9 cellular contexts compared by ENCODE assay signal in genomic region chr12:52050116-52050770, GRCh38. TPM values are rescaled to one million over a fixed set of nuclear protein-coding genes. Genes with fewer than 3 reads are reported as not detected.
DNase-seq lines count a peak whose midpoint lies in the region; ATAC-seq and TF ChIP-seq lines count a peak whose summit lies in the region.
"Had no signal": no experiment of that assay in that cellular context is flagged by ENCODE, and none has a peak within 500 bp of the region (broad histone marks: within the 10 kb centered on the region; RNA-seq: fewer than 3 reads in every experiment).

No MANE protein-coding gene starts in this region.

- peak overlapping the region; percentile 86 for H3K4me3 Mint-ChIP-seq in activated CD4-positive, alpha-beta T cell treated with anti-CD3 and anti-CD28 coated beads, Interleukin-2, amount 10 ng/mL, durations not matched to agents 7 days and 5 days

- BruUV-seq in HCT116 (replicated peaks; lab: Mats Ljungman, UMichigan): TSS peak; percentile 91

- peaks cover 9% of the 10 kb centered on the region for H3K27me3 Mint-ChIP-seq in activated CD4-positive, alpha-beta T cell treated with anti-CD3 and anti-CD28 coated beads, Interleukin-2, amount 10 ng/mL, durations not matched to agents 7 days and 5 days

- no peaks in the 10 kb centered on the region for H4K20me1 ChIP-seq in HCT116 (ENCODE audit: insufficient read depth)

- CTCF ChIA-PET in HCT116 (lab: Charles Lee): interaction anchor here (0.8 to 2.7 kb wide), 4 partner anchors 16 to 25 kb away, joined by 4 to 25 read pairs (median 8); no protein-coding TSS in a partner anchor
- CTCF ChIA-PET in activated CD4-positive, alpha-beta T cell treated with anti-CD3 and anti-CD28 coated beads, Interleukin-2, amount 10 ng/mL, durations not matched to agents 7 days and 5 days (lab: Charles Lee): interaction anchor here (0.9 to 2.4 kb wide), 9 partner anchors 7 to 28 kb away, joined by 3 to 23 read pairs (median 5); partner anchors contain the start of gene ATG101

- TF ChIP-seq POLR2A in HCT116 (IDR thresholded peaks at IDR 0.05; ENCODE audit: borderline replicate concordance, extremely low read depth, insufficient read depth, insufficient read length) (no peak), heart left ventricle (IDR thresholded peaks at IDR 0.05) (no peak)

- H3K27ac ChIP-seq in HCT116 (ENCODE audit: low read depth, low read length): peak overlapping the region; percentile 92
- peak overlapping the region; percentile 89 to 99 (median 97) for H3K27ac ChIP-seq in heart left ventricle

- H3K9me3 ChIP-seq in HCT116 (ENCODE audit: control insufficient read depth in 1 of 2, insufficient read depth in 1 of 2, low read depth in 1 of 2, low read length in 2 of 2) (no peaks in the 10 kb centered on the region), heart left ventricle (no peaks in the 10 kb centered on the region)

- H3K79me2 ChIP-seq in HCT116 (ENCODE audit: insufficient read depth, low read length): peaks cover 31% of the 10 kb centered on the region; the same call in 1 of the 2 replicates

- peaks cover 52% of the 10 kb centered on the region for H3K4me1 Mint-ChIP-seq in activated CD4-positive, alpha-beta T cell treated with anti-CD3 and anti-CD28 coated beads, Interleukin-2, amount 10 ng/mL, durations not matched to agents 7 days and 5 days

- WGBS in heart left ventricle, 4 donors: 24 to 30% (median 28%) methylated on average over 16 of the region's 16 CpGs

- peak overlapping the region; percentile 97 for H3K27ac Mint-ChIP-seq in activated CD4-positive, alpha-beta T cell treated with anti-CD3 and anti-CD28 coated beads, Interleukin-2, amount 10 ng/mL, durations not matched to agents 7 days and 5 days

- intact Hi-C loops in HCT116 (cut with micrococcal nuclease): loop anchor here (1.0 kb wide), 1 partner anchor 19 kb away; the partner anchor contains the start of gene ATG101
- intact Hi-C loops in heart left ventricle (cut with DNase I): loop anchor here in 6 of 10 donors (2.0 kb wide), 4 partner anchors 17 to 25 kb away; partner anchors contain the start of gene ATG101 (in 1 of the 6)

- no peaks in the 10 kb centered on the region for H3K9me3 Mint-ChIP-seq in activated CD4-positive, alpha-beta T cell treated with anti-CD3 and anti-CD28 coated beads, Interleukin-2, amount 10 ng/mL, durations not matched to agents 7 days and 5 days

- TF ChIP-seq RAD21 in HCT116 (IDR thresholded peaks at IDR 0.05; ENCODE audit: low read depth): no peak

- RAD21 ChIA-PET in HCT116 (lab: Charles Lee; ENCODE audit: low non-redundant PET in 1 of 2, low total read pairs in 2 of 2, uncharacterized antibody in 2 of 2, unreplicated experiment in 2 of 2): no interaction called here

- H3K27me3 ChIP-seq in HCT116 (ENCODE audit: insufficient read depth, low read length): no peaks in the 10 kb centered on the region
- H3K27me3 ChIP-seq in heart left ventricle: no peaks in the 10 kb centered on the region

- ATAC-seq in HCT116: no peak
- ATAC-seq in heart left ventricle: no peak
- ATAC-seq in HG03442 (IDR thresholded peaks at IDR 0.05; ENCODE audit: unreplicated experiment): no peak

- peak overlapping the region; percentile 85 for H3K9ac ChIP-seq in HCT116 (ENCODE audit: low read length)

- DNase-seq in AG10803 (ENCODE audit: low read depth) (no peak), HCT116 (ENCODE audit: low read depth, low spot score) (no peak), heart left ventricle (peak in 1 of 5 donors; percentile 65), retinal pigment epithelial cell (ENCODE audit: low read depth) (no peak), GM10266 (ENCODE audit: extremely low spot score) (no peak)
- DNase-seq in activated CD4-positive, alpha-beta T cell treated with anti-CD3 and anti-CD28 coated beads, Interleukin-2, amount 10 ng/mL, durations not matched to agents 7 days and 5 days: no peak
- DNase-seq in NK-92 treated with Interleukin-12 subunit alpha and Interleukin-12 subunit beta, amount 100 ng/mL, for 24 hours (lab: John Stamatoyannopoulos, UW): no peak

- peak overlapping the region; percentile 69 for H3K4me3 ChIP-seq in AG10803 (ENCODE audit: low read length)
- H3K4me3 ChIP-seq in HCT116 (replicated peaks in 1 of 2; ENCODE audit: low read depth in 1 of 2, low read length in 2 of 2): peak overlapping the region; percentile 50 to 86
- peak overlapping the region; percentile 48 to 83 (median 74) for H3K4me3 ChIP-seq in heart left ventricle
- peak overlapping the region; percentile 63 for H3K4me3 ChIP-seq in retinal pigment epithelial cell (ENCODE audit: low read length)

- H3K36me3 ChIP-seq in HCT116 (ENCODE audit: control insufficient read depth in 1 of 2, insufficient read depth in 2 of 2, low read length in 2 of 2) (no peaks in the 10 kb centered on the region), heart left ventricle (peaks cover 4 to 25% (median 16%) of the 10 kb centered on the region in 9 donors)

- H3K4me1 ChIP-seq in HCT116 (ENCODE audit: control insufficient read depth in 1 of 2, insufficient read depth in 2 of 2, low read length in 2 of 2) (peaks cover 22 to 55% of the 10 kb centered on the region in 2 experiments), heart left ventricle (peaks cover 8 to 95% (median 50%) of the 10 kb centered on the region in 12 donors)

- no peak overlapping the region for H2AFZ ChIP-seq in HCT116 (ENCODE audit: low read depth, low read length, poor library complexity, severe bottlenecking)

- TF ChIP-seq CTCF in AG10803 (conservative IDR thresholded peaks at IDR 0.05; ENCODE audit: low read length): no peak
- no peak for TF ChIP-seq CTCF in HCT116 (IDR thresholded peaks at IDR 0.05 in 2 of 3, conservative IDR thresholded peaks at IDR 0.05 in 1 of 3; ENCODE audit: borderline replicate concordance in 1 of 3, insufficient read depth in 1 of 3, low read depth in 2 of 3, low read length in 2 of 3)
- TF ChIP-seq CTCF in heart left ventricle (IDR thresholded peaks at IDR 0.05): no peak
- TF ChIP-seq CTCF in retinal pigment epithelial cell (conservative IDR thresholded peaks at IDR 0.05; ENCODE audit: low read depth, low read length): no peak
- TF ChIP-seq CTCF in GM10266 (IDR thresholded peaks at IDR 0.05; ENCODE audit: control insufficient read depth, insufficient read depth, low read depth, missing control alignments): no peak

- POLR2A ChIA-PET in HCT116 (lab: Charles Lee): interaction anchor here (0.5 to 2.3 kb wide), 8 partner anchors 9 to 1460 kb away, joined by 3 to 40 read pairs (median 9); no protein-coding TSS in a partner anchor
- POLR2A ChIA-PET in activated CD4-positive, alpha-beta T cell treated with anti-CD3 and anti-CD28 coated beads, Interleukin-2, amount 10 ng/mL, durations not matched to agents 7 days and 5 days (lab: Charles Lee): no interaction called here

- peak overlapping the region; percentile 99 for H3K4me2 ChIP-seq in HCT116 (ENCODE audit: low read length)

- no peaks in the 10 kb centered on the region for H3K36me3 Mint-ChIP-seq in activated CD4-positive, alpha-beta T cell treated with anti-CD3 and anti-CD28 coated beads, Interleukin-2, amount 10 ng/mL, durations not matched to agents 7 days and 5 days (ENCODE audit: low read depth)

- H3K9me2 ChIP-seq in HCT116 (ENCODE audit: insufficient read depth): no peaks in the 10 kb centered on the region

TF ChIP-seq in HCT116, 20 proteins besides CTCF, POLR2A, EP300 and RAD21:
- no peak for TF ChIP-seq FOSL1 (IDR thresholded peaks at IDR 0.05; ENCODE audit: low read depth)
- peak; percentile 69; the same call in 1 of the 2 replicates for TF ChIP-seq ZFX (IDR thresholded peaks at IDR 0.05)

RNA-seq across cellular contexts. Expression of gene NR4A1, which starts 1.0 kb away (rescaled TPM):
- 35.3 TPM for total RNA-seq in HCT116 (2021; ENCODE audit: unreplicated experiment)
- polyA plus RNA-seq in HCT116 (2012): 117 and 343 TPM in 2 replicates
- 1 to 10 TPM; 2.1 to 2.7 TPM for total RNA-seq in activated CD4-positive, alpha-beta T cell treated with anti-CD3 and anti-CD28 coated beads, Interleukin-2, amount 10 ng/mL, durations not matched to agents 7 days and 5 days
- total RNA-seq in heart left ventricle: 100 to 1,000 TPM in 2 of 9 donors, 10 to 100 TPM in 7; 22.0 to 140 (median 42.0) TPM
- 10 to 100 TPM; 59.5 to 66.3 TPM for polyA plus RNA-seq in heart left ventricle

RNA-seq across cellular contexts. Expression of gene ATG101, which starts 19.5 kb away (rescaled TPM):
- 49.2 TPM for total RNA-seq in HCT116 (2021; ENCODE audit: unreplicated experiment)
- 69.2 and 101 TPM in 2 replicates for polyA plus RNA-seq in HCT116 (2012)
- total RNA-seq in activated CD4-positive, alpha-beta T cell treated with anti-CD3 and anti-CD28 coated beads, Interleukin-2, amount 10 ng/mL, durations not matched to agents 7 days and 5 days: 10 to 100 TPM; 28.3 to 30.4 TPM
- 10 to 100 TPM; 18.9 to 46.7 (median 24.1) TPM for total RNA-seq in heart left ventricle
- 100 to 1,000 TPM in 1 of 2 donors, 10 to 100 TPM in 1; 22.1 to 108 TPM for polyA plus RNA-seq in heart left ventricle

RNA-seq across cellular contexts. Expression of gene SMIM41, which starts 29.3 kb away (rescaled TPM):
- not detected for total RNA-seq in HCT116 (2021; ENCODE audit: unreplicated experiment)
- not detected in 2 replicates for polyA plus RNA-seq in HCT116 (2012)
- not detected for total RNA-seq in activated CD4-positive, alpha-beta T cell treated with anti-CD3 and anti-CD28 coated beads, Interleukin-2, amount 10 ng/mL, durations not matched to agents 7 days and 5 days
- under 1 TPM in 3 of 9 donors, not detected in 6; 0.29 to 0.52 (median 0.32) TPM for total RNA-seq in heart left ventricle
- under 1 TPM; 0.08 to 0.65 TPM for polyA plus RNA-seq in heart left ventricle
- total RNA-seq: myocyte had no signal

RNA-seq across cellular contexts. Expression of gene TAMALIN, which starts 43.5 kb away (rescaled TPM):
- total RNA-seq in HCT116 (2021; ENCODE audit: unreplicated experiment) (1.1 TPM), heart left ventricle (10 to 100 TPM; 12.9 to 38.0 (median 17.6) TPM)
- polyA plus RNA-seq in HCT116 (2012): 0.33 and 0.36 TPM in 2 replicates
- total RNA-seq in activated CD4-positive, alpha-beta T cell treated with anti-CD3 and anti-CD28 coated beads, Interleukin-2, amount 10 ng/mL, durations not matched to agents 7 days and 5 days: 1 to 10 TPM; 5.7 to 6.9 TPM
- polyA plus RNA-seq in heart left ventricle: 10 to 100 TPM; 17.8 to 26.5 TPM
